ENCODE assay signal across 12 cellular contexts in genomic region chr6:54846857-54847721, GRCh38. TPM values are rescaled to one million over a fixed set of nuclear protein-coding genes. Genes with fewer than 3 reads are reported as not detected.
DNase-seq lines count a peak whose midpoint lies in the region; ATAC-seq and TF ChIP-seq lines count a peak whose summit lies in the region.
"Had no signal": no experiment of that assay in that cellular context is flagged by ENCODE, and none has a peak within 500 bp of the region (broad histone marks: within the 10 kb centered on the region; RNA-seq: fewer than 3 reads in every experiment).

No MANE protein-coding gene starts in this region.

- peaks cover 20% of the 10 kb centered on the region for H3K9me3 Mint-ChIP-seq in activated T-cell treated with anti-CD3 and anti-CD28 coated beads, Interleukin-2, amount 50 U/mL, for 4 hours

- no peak for TF ChIP-seq EP300 in esophagus muscularis mucosa (IDR thresholded peaks at IDR 0.05)

- H3K27ac ChIP-seq in AG04450 (ENCODE audit: low read depth, low read length) (no peak overlapping the region), esophagus muscularis mucosa (replicated peaks in 1 of 4) (no peak overlapping the region), mucosa of rectum (ENCODE audit: low read depth in 2 of 2, low read length in 2 of 2) (peak overlapping the region; percentile 90 to 97)

- H3K4me1 Mint-ChIP-seq in activated T-cell treated with anti-CD3 and anti-CD28 coated beads, Interleukin-2, amount 50 U/mL, for 4 hours (ENCODE audit: low read depth) = no peaks in the 10 kb centered on the region

- CTCF ChIA-PET in AG04450 (lab: Charles Lee) = no interaction called here

- H3K9me3 ChIP-seq in AG04450 (ENCODE audit: control insufficient read depth, insufficient read depth, low read length) (no peaks in the 10 kb centered on the region; the same call in 1 of the 2 replicates), esophagus muscularis mucosa (no peaks in the 10 kb centered on the region), mucosa of rectum (ENCODE audit: control insufficient read depth in 2 of 2, low read length in 2 of 2) (no peaks in the 10 kb centered on the region)

- H3K36me3 ChIP-seq in esophagus muscularis mucosa (no peaks in the 10 kb centered on the region), mucosa of rectum (ENCODE audit: control insufficient read depth in 2 of 2, insufficient read depth in 2 of 2, low read length in 2 of 2) (no peaks in the 10 kb centered on the region)

- H3K27me3 Mint-ChIP-seq in activated T-cell treated with anti-CD3 and anti-CD28 coated beads, Interleukin-2, amount 50 U/mL, for 4 hours (ENCODE audit: low read depth) = peaks cover 18% of the 10 kb centered on the region

- TF ChIP-seq CTCF in AG04450 (IDR thresholded peaks at IDR 0.05; ENCODE audit: low read depth, low read length) (no peak), esophagus muscularis mucosa (IDR thresholded peaks at IDR 0.05) (no peak)

- ATAC-seq in GM18861 (IDR thresholded peaks at IDR 0.05; ENCODE audit: unreplicated experiment) = no peak
- no peak for ATAC-seq in activated T-cell treated with anti-CD3 and anti-CD28 coated beads, Interleukin-2, amount 50 U/mL, for 4 hours
- ATAC-seq in GM18867 (IDR thresholded peaks at IDR 0.05; ENCODE audit: unreplicated experiment) = no peak

- H3K4me1 ChIP-seq in esophagus muscularis mucosa (peaks cover 0 to 12% (median 11%) of the 10 kb centered on the region in 4 donors), mucosa of rectum (ENCODE audit: control insufficient read depth in 2 of 2, insufficient read depth in 2 of 2, low read length in 2 of 2) (peaks cover 3 to 13% of the 10 kb centered on the region in 2 donors)

- POLR2A ChIA-PET in AG04450 (lab: Yijun Ruan, JAX) = no interaction called here

- no peak for DNase-seq in AG04450 (ENCODE audit: low read depth, low spot score)
- DNase-seq in NCI-H69 (lab: John Stamatoyannopoulos, UW) = peak; percentile 91
- no peak for DNase-seq in esophagus muscularis mucosa (ENCODE audit: extremely low spot score)
- no peak for DNase-seq in NCI-H2107 treated with DMSO at 0.1 percent for 48 hours (lab: John Stamatoyannopoulos, UW; ENCODE audit: unreplicated experiment)
- no peak for DNase-seq in activated T-cell treated with anti-CD3 and anti-CD28 coated beads, Interleukin-2, amount 50 U/mL, for 4 hours
- DNase-seq: DND-41, NCI-H2107 had no signal

- no peaks in the 10 kb centered on the region for H3K36me3 Mint-ChIP-seq in activated T-cell treated with anti-CD3 and anti-CD28 coated beads, Interleukin-2, amount 50 U/mL, for 4 hours (ENCODE audit: insufficient read depth)

- TF ChIP-seq POLR2A in esophagus muscularis mucosa (IDR thresholded peaks at IDR 0.05; ENCODE audit: low read depth) = no peak

- intact Hi-C loops in esophagus muscularis mucosa (cut with DNase I) = no loop called here

- H3K4me3 ChIP-seq in AG04450 (ENCODE audit: low read depth, low read length) = peak overlapping the region; percentile 70
- H3K4me3 ChIP-seq in esophagus muscularis mucosa = peak overlapping the region; percentile 32 to 53 (median 43)
- H3K4me3 ChIP-seq in mucosa of rectum (ENCODE audit: low read length in 2 of 2) = peak overlapping the region; percentile 87 to 92

- H3K27me3 ChIP-seq in AG04450 (ENCODE audit: control insufficient read depth, insufficient read depth, low read length) (peaks cover 3% of the 10 kb centered on the region), esophagus muscularis mucosa (peaks cover 0 to 25% (median 10%) of the 10 kb centered on the region in 4 donors), mucosa of rectum (ENCODE audit: control insufficient read depth in 2 of 2, insufficient read depth in 2 of 2, low read length in 2 of 2) (peaks cover 0 to 2% of the 10 kb centered on the region in 2 donors)

- no peak overlapping the region for H3K4me3 Mint-ChIP-seq in activated T-cell treated with anti-CD3 and anti-CD28 coated beads, Interleukin-2, amount 50 U/mL, for 4 hours

- 17% methylated on average over 32 of the region's 36 CpGs for WGBS in esophagus muscularis mucosa

- H3K9ac ChIP-seq in mucosa of rectum (ENCODE audit: low read depth in 1 of 2, low read length in 2 of 2) = peak overlapping the region; percentile 85 to 99

RNA-seq across cellular contexts. Expression of gene FAM83B, which starts 0.5 kb away (rescaled TPM):
- polyA plus RNA-seq in AG04450 (2011; rRNA removed) = 0.05 and 0.09 TPM in 2 replicates
- polyA minus RNA-seq in AG04450 (2011; rRNA and poly(A)+ RNA removed) = 0.14 and 0.17 TPM in 2 replicates
- under 1 TPM in 1 of 4 donors, not detected in 3; 0.11 TPM for total RNA-seq in esophagus muscularis mucosa
- under 1 TPM in 2 of 3 donors, not detected in 1; 0.05 to 0.11 TPM for total RNA-seq in activated T-cell treated with anti-CD3 and anti-CD28 coated beads, Interleukin-2, amount 50 U/mL, for 4 hours
- total RNA-seq: mononuclear cell, subcutaneous adipose tissue had no signal

Comparison
In these comparisons a context has a peak if more than half of its experiments do, and no peak if none do; other contexts are left out.
1. H3K27ac ChIP-seq: peak in mucosa of rectum (2 of 2); none in AG04450 (single experiment) and esophagus muscularis mucosa (0 of 4).
2. Peak in every context shown above with its lines, with median percentiles within 50 percentile points of each other: H3K4me3 ChIP-seq.